ENCODE assay signal across 17 cellular contexts in the genomic region with DNA sequence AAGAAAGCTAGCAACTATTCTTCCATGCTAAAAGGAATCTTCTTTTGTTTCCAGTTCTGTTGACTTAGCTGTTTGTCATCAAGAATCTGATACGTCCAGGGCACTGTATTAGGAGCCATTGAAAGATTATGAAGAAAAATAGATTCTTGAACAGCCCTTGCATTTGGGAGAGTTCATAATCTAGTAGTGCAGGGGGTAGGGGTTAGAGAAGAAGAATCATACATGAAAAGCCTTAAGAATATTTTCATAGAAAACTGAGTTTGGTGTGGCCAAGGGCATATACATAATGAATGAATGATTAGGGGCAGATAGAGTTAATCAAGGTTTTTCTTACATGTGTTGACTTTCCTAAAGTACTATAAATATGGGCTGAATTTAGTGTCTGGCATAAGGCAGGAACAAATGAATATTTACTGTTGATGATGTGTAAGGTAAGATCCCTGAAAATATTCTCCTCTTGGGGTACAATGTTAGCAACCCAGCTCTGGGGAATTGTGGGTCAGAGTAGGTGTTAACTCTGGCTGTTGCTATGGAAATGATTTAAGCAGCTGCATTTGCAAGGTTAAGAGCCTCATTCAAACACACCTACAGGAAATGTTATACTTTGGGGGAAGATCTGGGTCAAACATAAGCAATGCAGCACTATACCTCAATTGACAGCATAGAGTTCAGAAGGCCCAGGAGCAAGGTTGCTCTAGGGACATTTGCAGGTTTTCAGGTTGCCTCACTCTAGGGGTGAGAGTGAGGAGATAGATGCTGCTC.
"Had no signal": no experiment of that assay in that cellular context is flagged by ENCODE, and none has a peak within 500 bp of the region (broad histone marks: within the 10 kb centered on the region; RNA-seq: fewer than 3 reads in every experiment).

No MANE protein-coding gene starts in this region.

- H3K27ac ChIP-seq: heart left ventricle, psoas muscle, sigmoid colon, VCaP had no signal

- DNase-seq: activated CD4-positive, alpha-beta memory T cell treated with anti-CD3 and anti-CD28 coated beads, Interleukin-2, amount 10 ng/mL, durations not matched to agents 7 days and 5 days; activated CD4-positive, alpha-beta T cell treated with anti-CD3 and anti-CD28 coated beads for 36 hours; activated gamma-delta T cell treated with Interleukin-2 at 50 U/mL for 16 hours; activated naive CD8-positive, alpha-beta T cell treated with anti-CD3 and anti-CD28 coated beads for 36 hours; activated T-cell treated with anti-CD3 and anti-CD28 coated beads, Interleukin-2, amount 50 U/mL, for 72 hours; anterior cingulate cortex; foreskin melanocyte; heart left ventricle; mucosa of descending colon; naive thymus-derived CD8-positive, alpha-beta T cell; psoas muscle; sigmoid colon; stimulated activated CD4-positive, alpha-beta T cell treated with anti-CD3 and anti-CD28 coated beads, Interleukin-2, amount 100 ng/mL, for 24 hours; stimulated activated naive B cell treated with anti-CD40 and anti-IgM and Interleukin-4, amounts not matched to agents 10 μg/mL and 1 μg/mL and 100 μg/mL, for 72 hours had no signal

- H3K27me3 ChIP-seq: heart left ventricle, sigmoid colon had no signal

- H3K36me3 ChIP-seq: heart left ventricle, sigmoid colon had no signal

- H3K4me3 ChIP-seq: heart left ventricle, mucosa of descending colon, psoas muscle, sigmoid colon had no signal

- H3K9me3 ChIP-seq: mucosa of descending colon, psoas muscle, sigmoid colon had no signal

- FAIRE-seq: colon, endothelial cell of umbilical vein had no signal

- ATAC-seq: activated CD4-positive, alpha-beta T cell treated with anti-CD3 and anti-CD28 coated beads for 36 hours; activated T-cell treated with anti-CD3 and anti-CD28 coated beads, Interleukin-2, amount 50 U/mL, for 72 hours; heart left ventricle; mucosa of descending colon; naive thymus-derived CD8-positive, alpha-beta T cell; psoas muscle; stimulated activated naive B cell treated with anti-CD40 and anti-IgM and Interleukin-4, amounts not matched to agents 10 μg/mL and 1 μg/mL and 100 μg/mL, for 72 hours had no signal
